In genomic region chr7:100082978-100083377, GRCh38 we compare ENCODE assay signal across 8 cellular contexts. TPM values are rescaled to one million over a fixed set of nuclear protein-coding genes. Genes with fewer than 3 reads are reported as not detected.
DNase-seq lines count a peak whose midpoint lies in the region; ATAC-seq and TF ChIP-seq lines count a peak whose summit lies in the region.

No MANE protein-coding gene starts in this region.

- H3K9me3 ChIP-seq in DND-41 (ENCODE audit: insufficient read depth, low read length, severe bottlenecking) (no peaks in the 10 kb centered on the region), Karpas-422 (ENCODE audit: low read length) (no peaks in the 10 kb centered on the region), neuron (ENCODE audit: low read length) (peaks cover 2% of the 10 kb centered on the region)

- H3K4me1 ChIP-seq in DND-41 (ENCODE audit: insufficient read depth, low read length) = peaks cover 37% of the 10 kb centered on the region
- peaks cover 19% of the 10 kb centered on the region for H3K4me1 ChIP-seq in Karpas-422 (ENCODE audit: low read length)
- H3K4me1 ChIP-seq in neuron (ENCODE audit: insufficient read depth, low read length) = peaks cover 24% of the 10 kb centered on the region

- no peak overlapping the region for H3K9ac ChIP-seq in DND-41 (ENCODE audit: low read depth, low read length)
- H3K9ac ChIP-seq in Karpas-422 (ENCODE audit: low read length) = no peak overlapping the region

- H4K20me1 ChIP-seq in DND-41 (ENCODE audit: insufficient read depth, low read length) = peaks cover 19% of the 10 kb centered on the region
- H4K20me1 ChIP-seq in Karpas-422 (ENCODE audit: insufficient read depth, low read depth, low read length) = no peaks in the 10 kb centered on the region

- H3K9me2 ChIP-seq in Karpas-422 (replicated peaks; ENCODE audit: insufficient read depth, low read length) = no peaks in the 10 kb centered on the region

- H3K4me3 ChIP-seq in DND-41 (ENCODE audit: low read depth in 1 of 2, low read length in 2 of 2) = no peak overlapping the region
- H3K4me3 ChIP-seq in Karpas-422 (ENCODE audit: low read length) = no peak overlapping the region
- H3K4me3 ChIP-seq in coronary artery = peak overlapping the region; percentile 100
- peak overlapping the region; percentile 99 for H3K4me3 ChIP-seq in neuron (ENCODE audit: low read length)

- ATAC-seq in DND-41 (ENCODE audit: insufficient read depth, low read depth) (no peak), GM21619 (IDR thresholded peaks at IDR 0.05; ENCODE audit: unreplicated experiment) (no peak)

- H2AFZ ChIP-seq in DND-41 (ENCODE audit: low read depth, low read length) (peak overlapping the region; percentile 42; the same call in 1 of the 2 replicates), Karpas-422 (ENCODE audit: low read length) (no peak overlapping the region), neuron (ENCODE audit: low read depth, low read length) (peak overlapping the region; percentile 23)

- H3K4me2 ChIP-seq in DND-41 (ENCODE audit: insufficient read depth, low read length) = no peak overlapping the region
- peak overlapping the region; percentile 64 for H3K4me2 ChIP-seq in Karpas-422 (ENCODE audit: low read depth, low read length, poor library complexity, severe bottlenecking)

- no peak overlapping the region for H3K27ac ChIP-seq in DND-41 (ENCODE audit: low read length)
- no peak overlapping the region for H3K27ac ChIP-seq in Karpas-422 (ENCODE audit: low read length)
- H3K27ac ChIP-seq in coronary artery = peak overlapping the region in 1 of 2 donors; percentile 42

- H3K27me3 ChIP-seq in DND-41 (ENCODE audit: insufficient read depth, low read length, poor library complexity) (no peaks in the 10 kb centered on the region), Karpas-422 (ENCODE audit: low read length) (no peaks in the 10 kb centered on the region), neuron (ENCODE audit: insufficient read depth, low read length) (no peaks in the 10 kb centered on the region)

- H3K36me3 ChIP-seq in DND-41 (ENCODE audit: insufficient read depth, low read length) = peaks cover 27% of the 10 kb centered on the region
- H3K36me3 ChIP-seq in Karpas-422 (ENCODE audit: insufficient read depth, low read length) = peaks cover 21% of the 10 kb centered on the region
- peaks cover 23% of the 10 kb centered on the region for H3K36me3 ChIP-seq in neuron (ENCODE audit: insufficient read depth, low read length)

- DNase-seq in DND-41 (no peak), Karpas-422 (no peak), coronary artery (ENCODE audit: low spot score) (no peak), islet precursor cell (no peak), ureter (ENCODE audit: low spot score) (no peak)
- DNase-seq in stimulated activated CD4-positive, alpha-beta T cell treated with anti-CD3 and anti-CD28 coated beads, Interleukin-15, amount 100 ng/mL, for 24 hours = no peak

- TF ChIP-seq CTCF in DND-41 (IDR thresholded peaks at IDR 0.05; ENCODE audit: borderline replicate concordance, extremely low read depth, low read length, poor library complexity, severe bottlenecking) (no peak), coronary artery (IDR thresholded peaks at IDR 0.05) (no peak)

- peaks cover 38% of the 10 kb centered on the region for H3K79me2 ChIP-seq in DND-41 (ENCODE audit: insufficient read depth, low read length)
- peaks cover 33% of the 10 kb centered on the region for H3K79me2 ChIP-seq in Karpas-422 (ENCODE audit: low read length)

RNA-seq across cellular contexts. Expression of gene ZNF3, which starts 1.5 kb away (rescaled TPM):
- 17.6 and 20.8 TPM in 2 replicates for total RNA-seq in Karpas-422 (2014; rRNA removed; shearing (Covaris generic); ENCODE audit: low replicate concordance)
- 41.3 TPM for total RNA-seq in ureter

RNA-seq across cellular contexts. Expression of gene COPS6, which starts 5.8 kb away (rescaled TPM):
- 52.7 and 61.1 TPM in 2 replicates for total RNA-seq in Karpas-422 (2014; rRNA removed; shearing (Covaris generic); ENCODE audit: low replicate concordance)
- 121 TPM for total RNA-seq in ureter

RNA-seq across cellular contexts. Expression of gene MCM7, which starts 18.2 kb away (rescaled TPM):
- total RNA-seq in Karpas-422 (2014; rRNA removed; shearing (Covaris generic); ENCODE audit: low replicate concordance) = 109 and 175 TPM in 2 replicates
- total RNA-seq in ureter = 52.4 TPM

RNA-seq across cellular contexts. Expression of gene AP4M1, which starts 18.5 kb away (rescaled TPM):
- total RNA-seq in Karpas-422 (2014; rRNA removed; shearing (Covaris generic); ENCODE audit: low replicate concordance) = 3.6 and 14.5 TPM in 2 replicates
- 19.5 TPM for total RNA-seq in ureter

RNA-seq across cellular contexts. Expression of gene ZSCAN21, which starts 33.4 kb away (rescaled TPM):
- total RNA-seq in Karpas-422 (2014; rRNA removed; shearing (Covaris generic); ENCODE audit: low replicate concordance) = 6.1 and 16.6 TPM in 2 replicates
- 13.3 TPM for total RNA-seq in ureter

Comparison
In these comparisons a context has a peak if more than half of its experiments do, and no peak if none do; other contexts are left out.
1. H3K4me3 ChIP-seq: peak in coronary artery (single experiment) and neuron (single experiment); none in DND-41 (0 of 2) and Karpas-422 (single experiment).